Comparison of ENCODE assay signal across 8 cellular contexts in genomic region chr1:89844236-89844807, GRCh38.
DNase-seq lines count a peak whose midpoint lies in the region; ATAC-seq and TF ChIP-seq lines count a peak whose summit lies in the region.

No MANE protein-coding gene starts in this region.

- peak overlapping the region; percentile 94 for H3K4me2 ChIP-seq in MM.1S (ENCODE audit: low read depth, low read length)

- ATAC-seq in HG02981 (IDR thresholded peaks at IDR 0.05; ENCODE audit: unreplicated experiment) = no peak

- no peak overlapping the region for H3K27ac ChIP-seq in MM.1S (ENCODE audit: low read length)
- H3K27ac ChIP-seq in tibial artery = peak overlapping the region in 1 of 2 donors; percentile 69

- H3K9me2 ChIP-seq in MM.1S (replicated peaks; ENCODE audit: insufficient read depth, low read length) = no peaks in the 10 kb centered on the region

- TF ChIP-seq CTCF in AG09309 (IDR thresholded peaks at IDR 0.05; ENCODE audit: control insufficient read depth, insufficient read depth, low read depth, low read length, missing control alignments) (no peak), MM.1S (IDR thresholded peaks at IDR 0.05; ENCODE audit: low read length) (no peak), tibial artery (IDR thresholded peaks at IDR 0.05) (no peak)

- DNase-seq in AG09309 (ENCODE audit: low read depth) (no peak), MM.1S (no peak), amniotic epithelial cell (ENCODE audit: low read depth) (peak; percentile 14), tibial artery (no peak), NCI-H2107 treated with DMSO at 0.1 percent for 48 hours (lab: John Stamatoyannopoulos, UW; ENCODE audit: unreplicated experiment) (no peak), Kasumi-1 (lab: John Stamatoyannopoulos, UW) (no peak)

- H3K4me3 ChIP-seq in AG09309 (ENCODE audit: control insufficient read depth, low read depth, low read length) = peak overlapping the region; percentile 66
- H3K4me3 ChIP-seq in MM.1S (ENCODE audit: low read length) = peak overlapping the region; percentile 76
- no peak overlapping the region for H3K4me3 ChIP-seq in mucosa of stomach (ENCODE audit: low read length)
- peak overlapping the region; percentile 62 to 72 for H3K4me3 ChIP-seq in tibial artery

- H3K79me2 ChIP-seq in MM.1S (ENCODE audit: low read length) = peaks cover 18% of the 10 kb centered on the region; the same call in 1 of the 2 replicates

- H3K9me3 ChIP-seq in MM.1S (replicated peaks; ENCODE audit: insufficient read depth, low read length) (no peaks in the 10 kb centered on the region), mucosa of stomach (ENCODE audit: control insufficient read depth, low read length) (no peaks in the 10 kb centered on the region), tibial artery (no peaks in the 10 kb centered on the region)

- no peaks in the 10 kb centered on the region for H3K27me3 ChIP-seq in MM.1S (replicated peaks; ENCODE audit: insufficient read depth, low read length)
- H3K27me3 ChIP-seq in mucosa of stomach (ENCODE audit: control insufficient read depth, insufficient read depth, low read length) = no peaks in the 10 kb centered on the region
- no peaks in the 10 kb centered on the region for H3K27me3 ChIP-seq in tibial artery

- H3K4me1 ChIP-seq in MM.1S (ENCODE audit: low read length) (peaks cover 11% of the 10 kb centered on the region), mucosa of stomach (ENCODE audit: control insufficient read depth, insufficient read depth, low read length) (peaks cover 6% of the 10 kb centered on the region), tibial artery (peaks cover 0 to 14% (median 7%) of the 10 kb centered on the region in 4 donors)

- H3K36me3 ChIP-seq in MM.1S (replicated peaks; ENCODE audit: insufficient read depth, low read length) (no peaks in the 10 kb centered on the region), mucosa of stomach (ENCODE audit: control insufficient read depth, insufficient read depth, low read length) (no peaks in the 10 kb centered on the region), tibial artery (no peaks in the 10 kb centered on the region)

- peak overlapping the region; percentile 85 for H2AFZ ChIP-seq in MM.1S (ENCODE audit: low read length)

- no peaks in the 10 kb centered on the region for H4K20me1 ChIP-seq in MM.1S (ENCODE audit: insufficient read depth, low read length)

- H3K9ac ChIP-seq in MM.1S (ENCODE audit: low read length) (peak overlapping the region; percentile 76; the same call in 1 of the 2 replicates), mucosa of stomach (ENCODE audit: low read length) (peak overlapping the region; percentile 70)

- intact Hi-C loops in tibial artery (cut with DNase I; ENCODE audit: low total_unique reads) = no loop called here

- no peaks in the 10 kb centered on the region for H3F3A ChIP-seq in MM.1S (ENCODE audit: insufficient read depth, low read length)
